Comparison of ENCODE assay signal across 9 cellular contexts in genomic region chr4:81314196-81314896, GRCh38.
DNase-seq lines count a peak whose midpoint lies in the region; TF ChIP-seq lines count a peak whose summit lies in the region.
"Had no signal": no experiment of that assay in that cellular context is flagged by ENCODE, and none has a peak within 500 bp of the region (broad histone marks: within the 10 kb centered on the region; RNA-seq: fewer than 3 reads in every experiment).

No MANE protein-coding gene starts in this region.

- H3K4me3 ChIP-seq in brain microvascular endothelial cell (ENCODE audit: low read depth, low read length) = no peak overlapping the region

- no peak for TF ChIP-seq CTCF in brain microvascular endothelial cell (IDR thresholded peaks at IDR 0.05; ENCODE audit: low read depth, low read length, missing control alignments)
- no peak for TF ChIP-seq CTCF in mesothelial cell of epicardium (IDR thresholded peaks at IDR 0.05; ENCODE audit: unreplicated experiment)

- H3K36me3 ChIP-seq in brain microvascular endothelial cell (replicated peaks) = no peaks in the 10 kb centered on the region

- H3K4me1 Mint-ChIP-seq in mesothelial cell of epicardium = peaks cover 6% of the 10 kb centered on the region

- H3K4me3 Mint-ChIP-seq in mesothelial cell of epicardium = no peak overlapping the region

- no peaks in the 10 kb centered on the region for H3K27me3 ChIP-seq in brain microvascular endothelial cell (replicated peaks)

- H3K27me3 Mint-ChIP-seq in mesothelial cell of epicardium (ENCODE audit: low read depth) = peaks cover 49% of the 10 kb centered on the region

- peak; percentile 78 for DNase-seq in DMS153 treated with DMSO at 0.1 percent for 48 hours (lab: John Stamatoyannopoulos, UW; ENCODE audit: unreplicated experiment)
- peak; percentile 72 for DNase-seq in NAMALWA (ENCODE audit: low spot score)
- DNase-seq in brain microvascular endothelial cell = peak; percentile 55
- DNase-seq in mesothelial cell of epicardium (ENCODE audit: low spot score in 2 of 2, unreplicated experiment in 2 of 2) = no peak
- no peak for DNase-seq in activated naive CD4-positive, alpha-beta T cell treated with anti-CD3 and anti-CD28 coated beads, Interleukin-2, amount 50 U/mL, for 16 hours
- DNase-seq in cerebellum (ENCODE audit: low spot score) = no peak
- no peak for DNase-seq in KG1 (lab: John Stamatoyannopoulos, UW)
- no peak for DNase-seq in mesenteric fat pad (ENCODE audit: low spot score)

- H3K9me3 Mint-ChIP-seq in mesothelial cell of epicardium = peaks cover 6% of the 10 kb centered on the region

- no peaks in the 10 kb centered on the region for H3K36me3 Mint-ChIP-seq in mesothelial cell of epicardium

- no peak overlapping the region for H3K27ac ChIP-seq in brain microvascular endothelial cell
- H3K27ac ChIP-seq: KMS-11 had no signal

- in situ Hi-C loops in brain microvascular endothelial cell (cut with HindIII; ENCODE audit: low pct_ligation_motif_present, low sequenced_read_pairs) = no loop called here

- H3K27ac Mint-ChIP-seq in mesothelial cell of epicardium = peak overlapping the region; percentile 53

Comparison
In these comparisons a context has a peak if more than half of its experiments do, and no peak if none do; other contexts are left out.
1. DNase-seq: peak in DMS153 treated with DMSO at 0.1 percent for 48 hours (single experiment), NAMALWA (single experiment) and brain microvascular endothelial cell (single experiment); none in mesothelial cell of epicardium (0 of 2), activated naive CD4-positive, alpha-beta T cell treated with anti-CD3 and anti-CD28 coated beads, Interleukin-2, amount 50 U/mL, for 16 hours (single experiment), cerebellum (single experiment), KG1 (single experiment) and mesenteric fat pad (single experiment).